11 cellular contexts compared by ENCODE assay signal in genomic region chr11:33703771-33704170, GRCh38. TPM values are rescaled to one million over a fixed set of nuclear protein-coding genes. Genes with fewer than 3 reads are reported as not detected.
A peak's percentile ranks its signal among the peaks of the same experiment; 100 is the strongest.
DNase-seq lines count a peak whose midpoint lies in the region; ATAC-seq and TF ChIP-seq lines count a peak whose summit lies in the region.
"Had no signal": no experiment of that assay in that cellular context is flagged by ENCODE, and none has a peak within 500 bp of the region (broad histone marks: within the 10 kb centered on the region; RNA-seq: fewer than 3 reads in every experiment).

No MANE protein-coding gene starts in this region.

- H3K4me1 ChIP-seq in colonic mucosa = peaks cover 13% of the 10 kb centered on the region
- H3K4me1 ChIP-seq in subcutaneous abdominal adipose tissue (ENCODE audit: control insufficient read depth in 5 of 5, insufficient read depth in 5 of 5, low read length in 5 of 5) = peaks cover 9 to 83% (median 17%) of the 10 kb centered on the region in 5 donors

- H3K36me3 ChIP-seq in colonic mucosa = no peaks in the 10 kb centered on the region
- H3K36me3 ChIP-seq in subcutaneous abdominal adipose tissue (ENCODE audit: control insufficient read depth in 5 of 5, insufficient read depth in 5 of 5, low read length in 5 of 5) = peaks cover 3 to 28% (median 14%) of the 10 kb centered on the region in 5 donors

- peak overlapping the region; percentile 79 for H3K27ac ChIP-seq in colonic mucosa
- H3K27ac ChIP-seq in subcutaneous abdominal adipose tissue (ENCODE audit: low read depth, low read length) = peak overlapping the region; percentile 84
- H3K27ac ChIP-seq: tibial artery had no signal

- intact Hi-C loops in colonic mucosa (cut with DNase I) (no loop called here), posterior vena cava (cut with DNase I) (no loop called here)

- H3K4me3 ChIP-seq in colonic mucosa = no peak overlapping the region
- H3K4me3 ChIP-seq in subcutaneous abdominal adipose tissue (ENCODE audit: low read depth in 1 of 5, low read length in 5 of 5) = no peak overlapping the region
- H3K4me3 ChIP-seq: tibial artery had no signal

- ATAC-seq in left lobe of liver = peak; percentile 7

- peak; percentile 48 for DNase-seq in LHCN-M2 (ENCODE audit: low read depth)
- DNase-seq in colonic mucosa = no peak
- no peak for DNase-seq in left lobe of liver (ENCODE audit: low spot score)
- no peak for DNase-seq in NCI-H2227 treated with DMSO at 0.1 percent for 48 hours (lab: John Stamatoyannopoulos, UW)
- DNase-seq in posterior vena cava (ENCODE audit: low spot score) = no peak
- DNase-seq in ureter (ENCODE audit: low spot score) = no peak
- no peak for DNase-seq in hippocampal formation (lab: John Stamatoyannopoulos, UW)
- DNase-seq: activated naive CD4-positive, alpha-beta T cell treated with anti-CD3 and anti-CD28 coated beads, Interleukin-2, amount 10 ng/mL, durations not matched to agents 7 days and 5 days; NCI-H1048; tibial artery had no signal

- H3K9me3 ChIP-seq in colonic mucosa = no peaks in the 10 kb centered on the region
- no peaks in the 10 kb centered on the region for H3K9me3 ChIP-seq in subcutaneous abdominal adipose tissue (ENCODE audit: control insufficient read depth in 5 of 5, low read length in 5 of 5)
- H3K9me3 ChIP-seq: tibial artery had no signal

- H3K9ac ChIP-seq in colonic mucosa (ENCODE audit: low read depth in 2 of 2, low read length in 2 of 2) = peak overlapping the region in 1 of 2 donors; percentile 67
- H3K9ac ChIP-seq in subcutaneous abdominal adipose tissue (ENCODE audit: low read length in 5 of 5) = peak overlapping the region in 1 of 5 donors; percentile 37

- no peaks in the 10 kb centered on the region for H3K27me3 ChIP-seq in colonic mucosa
- H3K27me3 ChIP-seq in subcutaneous abdominal adipose tissue (ENCODE audit: control insufficient read depth in 5 of 5, insufficient read depth in 4 of 5, low read length in 5 of 5) = no peaks in the 10 kb centered on the region
- H3K27me3 ChIP-seq: tibial artery had no signal

- TF ChIP-seq CTCF in colonic mucosa (IDR thresholded peaks at IDR 0.05) = no peak

RNA-seq across cellular contexts. Expression of gene C11orf91, which starts 3.1 kb away (rescaled TPM):
- total RNA-seq in LHCN-M2 (2014; rRNA removed) (1.1 TPM in 1 of 2 replicates, not detected in the other), colonic mucosa (not detected), left lobe of liver (not detected), posterior vena cava (1 to 10 TPM; 1.3 to 2.2 TPM), ureter (0.52 TPM)
- polyA plus RNA-seq in LHCN-M2 (2012) = 0.19 TPM

RNA-seq across cellular contexts. Expression of gene CD59, which starts 32.5 kb away (rescaled TPM):
- total RNA-seq in LHCN-M2 (2014; rRNA removed) = 827 and 995 TPM in 2 replicates
- polyA plus RNA-seq in LHCN-M2 (2012) = 838 TPM
- total RNA-seq in colonic mucosa = 100 to 1,000 TPM; 268 to 399 TPM
- 149 TPM for total RNA-seq in left lobe of liver
- 1,000 to 10,000 TPM in 1 of 2 donors, 100 to 1,000 TPM in 1; 654 to 1,001 TPM for total RNA-seq in posterior vena cava
- total RNA-seq in ureter = 546 TPM
